8 cellular contexts compared by ENCODE assay signal in genomic region chr1:1360511-1361169, GRCh38. TPM values are rescaled to one million over a fixed set of nuclear protein-coding genes. Genes with fewer than 3 reads are reported as not detected.
A peak's percentile ranks its signal among the peaks of the same experiment; 100 is the strongest.
DNase-seq lines count a peak whose midpoint lies in the region; ATAC-seq, FAIRE-seq and TF ChIP-seq lines count a peak whose summit lies in the region.

No MANE protein-coding gene starts in this region.

- H3K36me3 Mint-ChIP-seq in GM23338 (ENCODE audit: low read depth) = no peaks in the 10 kb centered on the region
- H3K36me3 Mint-ChIP-seq in T-helper 2 cell treated with Interferon-gamma antibody and Interleukin-4, amounts not matched to agents 5 μg/mL and 100 μg/mL, for 36 hours (ENCODE audit: low read depth) = no peaks in the 10 kb centered on the region

- peak overlapping the region; percentile 2; the same call in 1 of the 2 replicates for H3K27ac Mint-ChIP-seq in GM23338
- no peak overlapping the region for H3K27ac Mint-ChIP-seq in T-helper 2 cell treated with Interferon-gamma antibody and Interleukin-4, amounts not matched to agents 5 μg/mL and 100 μg/mL, for 36 hours

- TF ChIP-seq CTCF in GM23338 (conservative IDR thresholded peaks at IDR 0.05; ENCODE audit: low read depth in 2 of 2) (no peak), ascending aorta (IDR thresholded peaks at IDR 0.05) (no peak), gastrocnemius medialis (IDR thresholded peaks at IDR 0.05 in 4 of 5, conservative IDR thresholded peaks at IDR 0.05 in 1 of 5) (no peak)

- H3K36me3 ChIP-seq in GM23338 (ENCODE audit: insufficient read depth) (no peaks in the 10 kb centered on the region), ascending aorta (no peaks in the 10 kb centered on the region), gastrocnemius medialis (no peaks in the 10 kb centered on the region)

- H3K9me3 Mint-ChIP-seq in GM23338 = no peaks in the 10 kb centered on the region; the same call in 2 of the 3 replicates
- no peaks in the 10 kb centered on the region for H3K9me3 Mint-ChIP-seq in T-helper 2 cell treated with Interferon-gamma antibody and Interleukin-4, amounts not matched to agents 5 μg/mL and 100 μg/mL, for 36 hours

- no peaks in the 10 kb centered on the region for H3K9me3 ChIP-seq in ascending aorta
- H3K9me3 ChIP-seq in gastrocnemius medialis = no peaks in the 10 kb centered on the region

- no peak for ATAC-seq in GM23338
- ATAC-seq in left ventricle myocardium superior = peak; percentile 68
- peak; percentile 53 to 58 for ATAC-seq in gastrocnemius medialis
- no peak for ATAC-seq in GM21825 (IDR thresholded peaks at IDR 0.05; ENCODE audit: unreplicated experiment)

- H3K27me3 Mint-ChIP-seq in GM23338 (ENCODE audit: insufficient read depth, low read depth, poor library complexity) = peaks cover 18% of the 10 kb centered on the region
- H3K27me3 Mint-ChIP-seq in T-helper 2 cell treated with Interferon-gamma antibody and Interleukin-4, amounts not matched to agents 5 μg/mL and 100 μg/mL, for 36 hours (ENCODE audit: low read depth) = peaks cover 18% of the 10 kb centered on the region

- FAIRE-seq in GM19239 (lab: Jason Lieb, UNC) = no peak

- H4K20me1 ChIP-seq in GM23338 (replicated peaks; ENCODE audit: insufficient read depth) = no peaks in the 10 kb centered on the region

- no peak overlapping the region; the same call in 2 of the 3 replicates for H3K4me3 Mint-ChIP-seq in GM23338
- H3K4me3 Mint-ChIP-seq in T-helper 2 cell treated with Interferon-gamma antibody and Interleukin-4, amounts not matched to agents 5 μg/mL and 100 μg/mL, for 36 hours = no peak overlapping the region

- H3K27me3 ChIP-seq in GM23338 (ENCODE audit: insufficient read depth) (no peaks in the 10 kb centered on the region), ascending aorta (no peaks in the 10 kb centered on the region), gastrocnemius medialis (peaks cover 29 to 46% (median 35%) of the 10 kb centered on the region in 3 donors)

- no peaks in the 10 kb centered on the region for H3K79me2 ChIP-seq in GM23338 (replicated peaks; ENCODE audit: insufficient read depth)

- peaks cover 19% of the 10 kb centered on the region; the same call in 1 of the 2 replicates for H3F3A ChIP-seq in GM23338 (replicated peaks; ENCODE audit: low read depth)

- H3K27ac ChIP-seq in GM23338 (ENCODE audit: low read depth) (no peak overlapping the region), ascending aorta (peak overlapping the region; percentile 90 to 92), gastrocnemius medialis (peak overlapping the region; percentile 65 to 80 (median 72))

- H3K4me2 ChIP-seq in GM23338 = no peak overlapping the region

- in situ Hi-C loops in gastrocnemius medialis (cut with MboI; ENCODE audit: low sequenced_read_pairs in 4 of 4) = no loop called here

- no peak for DNase-seq in GM23338 (ENCODE audit: low spot score)
- peak; percentile 50 to 92 for DNase-seq in ascending aorta (ENCODE audit: low spot score in 2 of 2)
- DNase-seq in left ventricle myocardium superior = peak; percentile 76
- peak in 1 of 2 donors; percentile 78 for DNase-seq in gastrocnemius medialis
- no peak for DNase-seq in GM19239 (ENCODE audit: insufficient read length, low spot score)
- no peak for DNase-seq in T-helper 2 cell treated with Interferon-gamma antibody and Interleukin-4, amounts not matched to agents 5 μg/mL and 100 μg/mL, for 36 hours (ENCODE audit: low spot score)
- no peak for DNase-seq in GF-D8 (lab: John Stamatoyannopoulos, UW)

- H3K4me3 ChIP-seq in GM23338 (no peak overlapping the region), ascending aorta (no peak overlapping the region), gastrocnemius medialis (no peak overlapping the region)

- TF ChIP-seq POLR2A in gastrocnemius medialis (IDR thresholded peaks at IDR 0.05) = no peak

- H3K4me1 Mint-ChIP-seq in GM23338 = peaks cover 31% of the 10 kb centered on the region
- peaks cover 13% of the 10 kb centered on the region for H3K4me1 Mint-ChIP-seq in T-helper 2 cell treated with Interferon-gamma antibody and Interleukin-4, amounts not matched to agents 5 μg/mL and 100 μg/mL, for 36 hours (ENCODE audit: low read depth)

- H2AFZ ChIP-seq in GM23338 = no peak overlapping the region

- H3K4me1 ChIP-seq in GM23338 (ENCODE audit: insufficient read depth) (peaks cover 22% of the 10 kb centered on the region), ascending aorta (peaks cover 19 to 48% of the 10 kb centered on the region in 2 donors), gastrocnemius medialis (peaks cover 9 to 36% of the 10 kb centered on the region in 2 donors)

- H3K9me2 ChIP-seq in GM23338 (ENCODE audit: insufficient read depth) = no peaks in the 10 kb centered on the region

- intact Hi-C loops in ascending aorta (cut with DNase I) = no loop called here
- intact Hi-C loops in left ventricle myocardium superior (cut with micrococcal nuclease) = no loop called here
- intact Hi-C loops in gastrocnemius medialis (cut with DNase I; ENCODE audit: low total_unique reads) = no loop called here

RNA-seq across cellular contexts. Expression of gene MXRA8, which starts 2.3 kb away (rescaled TPM):
- total RNA-seq in GM23338 (2014; rRNA removed; shearing (Covaris generic)) = 11.7 and 17.2 TPM in 2 replicates
- polyA plus RNA-seq in GM23338 (2016; fragmentation: Nextera tagmentation; extraction: Ambion mirVana) = 7.6 and 9.1 TPM in 2 replicates
- total RNA-seq in ascending aorta (345 TPM), left ventricle myocardium superior (16.8 TPM), gastrocnemius medialis (10 to 100 TPM; 13.9 to 41.9 (median 34.2) TPM)

RNA-seq across cellular contexts. Expression of gene DVL1, which starts 11.4 kb away (rescaled TPM):
- 62.7 and 69.7 TPM in 2 replicates for total RNA-seq in GM23338 (2014; rRNA removed; shearing (Covaris generic))
- 13.5 and 15.4 TPM in 2 replicates for polyA plus RNA-seq in GM23338 (2016; fragmentation: Nextera tagmentation; extraction: Ambion mirVana)
- total RNA-seq in ascending aorta = 66.7 TPM
- total RNA-seq in left ventricle myocardium superior = 144 TPM
- 100 to 1,000 TPM; 196 to 311 (median 258) TPM for total RNA-seq in gastrocnemius medialis

RNA-seq across cellular contexts. Expression of gene AURKAIP1, which starts 14.4 kb away (rescaled TPM):
- total RNA-seq in GM23338 (2014; rRNA removed; shearing (Covaris generic)) = 156 and 167 TPM in 2 replicates
- 355 and 369 TPM in 2 replicates for polyA plus RNA-seq in GM23338 (2016; fragmentation: Nextera tagmentation; extraction: Ambion mirVana)
- total RNA-seq in ascending aorta = 247 TPM
- 268 TPM for total RNA-seq in left ventricle myocardium superior
- total RNA-seq in gastrocnemius medialis = 100 to 1,000 TPM; 165 to 450 (median 234) TPM

RNA-seq across cellular contexts. Expression of gene TAS1R3, which starts 29.6 kb away (rescaled TPM):
- 0.14 TPM in 1 of 2 replicates, not detected in the other for total RNA-seq in GM23338 (2014; rRNA removed; shearing (Covaris generic))
- 0.12 TPM in 1 of 2 replicates, not detected in the other for polyA plus RNA-seq in GM23338 (2016; fragmentation: Nextera tagmentation; extraction: Ambion mirVana)
- total RNA-seq in ascending aorta = 2.7 TPM
- 0.57 TPM for total RNA-seq in left ventricle myocardium superior
- under 1 TPM in 2 of 4 donors, not detected in 2; 0.20 to 0.44 TPM for total RNA-seq in gastrocnemius medialis

RNA-seq across cellular contexts. Expression of gene CPTP, which starts 36.0 kb away (rescaled TPM):
- total RNA-seq in GM23338 (2014; rRNA removed; shearing (Covaris generic)) = 12.9 and 13.5 TPM in 2 replicates
- polyA plus RNA-seq in GM23338 (2016; fragmentation: Nextera tagmentation; extraction: Ambion mirVana) = 8.1 and 8.2 TPM in 2 replicates
- total RNA-seq in ascending aorta = 71.3 TPM
- 112 TPM for total RNA-seq in left ventricle myocardium superior
- 10 to 100 TPM; 22.7 to 64.9 (median 34.0) TPM for total RNA-seq in gastrocnemius medialis

Comparison
In these comparisons a context has a peak if more than half of its experiments do, and no peak if none do; other contexts are left out.
1. ATAC-seq: peak in left ventricle myocardium superior (single experiment) and gastrocnemius medialis (2 of 2); none in GM23338 (single experiment) and GM21825 (single experiment).
2. DNase-seq: peak in ascending aorta (2 of 2) and left ventricle myocardium superior (single experiment); none in GM23338 (single experiment), GM19239 (single experiment), T-helper 2 cell treated with Interferon-gamma antibody and Interleukin-4, amounts not matched to agents 5 μg/mL and 100 μg/mL, for 36 hours (single experiment) and GF-D8 (single experiment).